ENCODE assay signal across 33 cellular contexts in the genomic region with DNA sequence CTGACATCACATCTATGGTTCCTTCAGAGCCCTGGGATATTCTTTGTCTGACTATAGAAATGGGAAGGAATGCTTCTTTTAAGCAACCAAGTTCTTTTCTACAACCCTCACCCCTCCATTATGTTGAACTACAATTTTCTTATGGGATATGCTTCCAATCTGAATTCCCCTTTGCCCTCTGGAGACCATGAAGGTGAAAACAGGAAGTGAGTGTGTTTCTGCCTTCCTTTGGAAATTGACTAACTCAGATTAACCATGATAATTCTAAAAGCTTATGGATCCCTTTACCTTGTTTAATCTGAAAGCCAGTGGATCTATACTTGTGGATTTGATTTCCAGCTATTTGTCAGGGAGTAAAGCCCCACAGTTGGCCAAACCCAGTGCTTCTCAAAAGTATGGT.
A peak's percentile ranks its signal among the peaks of the same experiment; 100 is the strongest.
DNase-seq lines count a peak whose midpoint lies in the region; ATAC-seq, FAIRE-seq and TF ChIP-seq lines count a peak whose summit lies in the region.
"Had no signal": no experiment of that assay in that cellular context is flagged by ENCODE, and none has a peak within 500 bp of the region (broad histone marks: within the 10 kb centered on the region; RNA-seq: fewer than 3 reads in every experiment).

No MANE protein-coding gene starts in this region.

- no peaks in the 10 kb centered on the region for H3K36me3 ChIP-seq in K562 (ENCODE audit: control insufficient read depth, insufficient read depth, low read length)
- no peaks in the 10 kb centered on the region for H3K36me3 ChIP-seq in bronchial epithelial cell (ENCODE audit: control insufficient read depth, insufficient read depth, low read length)
- H3K36me3 ChIP-seq in endothelial cell of umbilical vein (ENCODE audit: control insufficient read depth in 2 of 2, extremely low read depth in 1 of 2, insufficient read depth in 2 of 2, low read length in 2 of 2), result no peaks in the 10 kb centered on the region
- H3K36me3 ChIP-seq: BE2C; BLaER1; BLaER1 treated with 17β-estradiol and CSF1 and Interleukin-3, amounts not matched to agents 10 nM and 100 nM had no signal

- no peak overlapping the region for H3K4me3 ChIP-seq in K562
- H3K4me3 ChIP-seq in bronchial epithelial cell (ENCODE audit: low read depth, low read length), result no peak overlapping the region
- no peak overlapping the region for H3K4me3 ChIP-seq in endothelial cell of umbilical vein (replicated peaks in 1 of 3; ENCODE audit: insufficient read depth in 1 of 3, low read depth in 1 of 3, low read length in 3 of 3)
- H3K4me3 ChIP-seq: A549; BLaER1; BLaER1 treated with 17β-estradiol and CSF1 and Interleukin-3, amounts not matched to agents 10 nM and 100 nM had no signal

- BruUV-seq in K562 (replicated peaks; lab: Mats Ljungman, UMichigan) (no TSS peak), endothelial cell of umbilical vein (replicated peaks; lab: Mats Ljungman, UMichigan) (no TSS peak)

- TF ChIP-seq CTCF in K562 (IDR thresholded peaks at IDR 0.05 in 2 of 3, conservative IDR thresholded peaks at IDR 0.05 in 1 of 3; ENCODE audit: insufficient read depth in 2 of 3, low read depth in 1 of 3, low read length in 3 of 3) (no peak), bronchial epithelial cell (IDR thresholded peaks at IDR 0.05; ENCODE audit: insufficient read depth, low read length, severe bottlenecking) (no peak), endothelial cell of umbilical vein (IDR thresholded peaks at IDR 0.05; ENCODE audit: extremely low read depth in 1 of 2, insufficient read depth in 1 of 2, low read depth in 1 of 2, low read length in 2 of 2) (no peak)

- in situ Hi-C loops in K562 (cut with MboI), result no loop called here

- FAIRE-seq in K562 (lab: Jason Lieb, UNC) (no peak), bronchial epithelial cell (lab: Jason Lieb, UNC) (peak; percentile 50), endothelial cell of umbilical vein (lab: Jason Lieb, UNC) (no peak)
- FAIRE-seq: A204.1, A549, D721Med had no signal

- TF ChIP-seq POLR2A in K562 (conservative IDR thresholded peaks at IDR 0.05) (no peak), endothelial cell of umbilical vein (IDR thresholded peaks at IDR 0.05; ENCODE audit: low read depth, low read length) (no peak)

- H4K20me1 ChIP-seq in K562 (replicated peaks; ENCODE audit: control insufficient read depth, insufficient read depth, low read length), result no peaks in the 10 kb centered on the region
- H4K20me1 ChIP-seq in endothelial cell of umbilical vein (replicated peaks; ENCODE audit: control insufficient read depth, extremely low read depth, insufficient read depth, low read length), result no peaks in the 10 kb centered on the region
- H4K20me1 ChIP-seq: BLaER1; BLaER1 treated with 17β-estradiol and CSF1 and Interleukin-3, amounts not matched to agents 10 nM and 100 nM had no signal

- no peak overlapping the region for H3K9ac ChIP-seq in K562 (ENCODE audit: insufficient read depth in 1 of 2, low read depth in 2 of 2, low read length in 2 of 2)
- H3K9ac ChIP-seq in endothelial cell of umbilical vein (replicated peaks; ENCODE audit: extremely low read depth, insufficient read depth, low read length), result no peak overlapping the region
- H3K9ac ChIP-seq: BLaER1; BLaER1 treated with 17β-estradiol and CSF1 and Interleukin-3, amounts not matched to agents 10 nM and 100 nM had no signal

- H3K4me1 ChIP-seq in K562 (replicated peaks in 1 of 2; ENCODE audit: control insufficient read depth in 2 of 2, insufficient read depth in 2 of 2, low read length in 2 of 2) (no peaks in the 10 kb centered on the region), endothelial cell of umbilical vein (ENCODE audit: control insufficient read depth, extremely low read depth, insufficient read depth, low read length) (peaks cover 4% of the 10 kb centered on the region)
- H3K4me1 ChIP-seq: A549, BE2C, Caco-2 had no signal

- H2AFZ ChIP-seq in K562 (ENCODE audit: low read depth, low read length), result no peak overlapping the region
- no peak overlapping the region for H2AFZ ChIP-seq in endothelial cell of umbilical vein (ENCODE audit: low read depth, low read length)

- no peak for TF ChIP-seq EP300 in K562 (IDR thresholded peaks at IDR 0.05; ENCODE audit: low read length)

- POLR2A ChIA-PET in K562 (lab: Yijun Ruan, JAX), result interaction anchor here (0.6 kb wide), 1 partner anchor 68 kb away, joined by 3 read pairs; no protein-coding TSS in a partner anchor
- POLR2A ChIA-PET in endothelial cell of umbilical vein (lab: Charles Lee), result no interaction called here

- TF ChIP-seq RAD21 in K562 (CRISPR knock-in tag; conservative IDR thresholded peaks at IDR 0.05 in 1 of 2, IDR thresholded peaks at IDR 0.05 in 1 of 2), result no peak

- H3K4me2 ChIP-seq in K562 (ENCODE audit: insufficient read depth, low read length) (no peak overlapping the region), endothelial cell of umbilical vein (ENCODE audit: insufficient read depth, low read length) (no peak overlapping the region)
- H3K4me2 ChIP-seq: A549; BLaER1; BLaER1 treated with 17β-estradiol and CSF1 and Interleukin-3, amounts not matched to agents 10 nM and 100 nM had no signal

- DNase-seq in K562 (ENCODE audit: extremely low read depth in 1 of 4, low spot score in 3 of 4), result no peak
- DNase-seq in bronchial epithelial cell (ENCODE audit: low read depth), result no peak
- no peak for DNase-seq in endothelial cell of umbilical vein (ENCODE audit: low read depth, low spot score)
- no peak for DNase-seq in activated CD4-positive, alpha-beta T cell treated with anti-CD3 and anti-CD28 coated beads for 48 hours
- DNase-seq in NCI-H2081 treated with DMSO at 0.1 percent for 48 hours (lab: John Stamatoyannopoulos, UW), result no peak
- DNase-seq: 8988T; ACHN; AML-193; BE2C; C1 segment of cervical spinal cord; Caco-2; Calu3; CD4-positive, alpha-beta memory T cell; CD4-positive, alpha-beta T cell; CD4-positive, CD25-positive, alpha-beta regulatory T cell; CD8-positive, alpha-beta memory T cell; CD8-positive, alpha-beta T cell; COR-L47; DMS 273 treated with DMSO at 0.1 percent for 48 hours; DMS153; DMS53; DMS79; DMS79 treated with DMSO at 0.1 percent for 48 hours; DND-41; EL had no signal

- H3K9me3 ChIP-seq in K562 (replicated peaks; ENCODE audit: control insufficient read depth, insufficient read depth, low read depth, low read length) (no peaks in the 10 kb centered on the region), endothelial cell of umbilical vein (replicated peaks; ENCODE audit: control insufficient read depth, insufficient read depth, low read length) (no peaks in the 10 kb centered on the region)
- H3K9me3 ChIP-seq: A549, Caco-2 had no signal

- intact Hi-C loops in K562 (cut with micrococcal nuclease) (no loop called here), endothelial cell of umbilical vein (cut with micrococcal nuclease) (no loop called here)

- H3K27me3 ChIP-seq in K562 (ENCODE audit: control insufficient read depth in 2 of 2, insufficient read depth in 2 of 2, low read length in 2 of 2) (no peaks in the 10 kb centered on the region), bronchial epithelial cell (ENCODE audit: control insufficient read depth, insufficient read depth, low read length) (no peaks in the 10 kb centered on the region), endothelial cell of umbilical vein (ENCODE audit: control insufficient read depth in 2 of 2, insufficient read depth in 2 of 2, low read length in 2 of 2) (peaks cover under 1 to 2% of the 10 kb centered on the region in 2 experiments)
- H3K27me3 ChIP-seq: BLaER1; BLaER1 treated with 17β-estradiol and CSF1 and Interleukin-3, amounts not matched to agents 10 nM and 100 nM had no signal

- H3K9me1 ChIP-seq in K562 (ENCODE audit: control insufficient read depth, insufficient read depth, low read length), result no peaks in the 10 kb centered on the region
- no peaks in the 10 kb centered on the region for H3K9me1 ChIP-seq in endothelial cell of umbilical vein (replicated peaks; ENCODE audit: control insufficient read depth, extremely low read depth, insufficient read depth, low read length)

- ATAC-seq in K562 (no peak), GM21390 (IDR thresholded peaks at IDR 0.05; ENCODE audit: unreplicated experiment) (no peak)
- ATAC-seq: A549; CD8-positive, alpha-beta T cell had no signal

- dilution Hi-C loops in endothelial cell of umbilical vein (cut with MboI; ENCODE audit: extremely low pct_ligation_motif_present, low sequenced_read_pairs), result no loop called here

- H3K79me2 ChIP-seq in K562 (ENCODE audit: control insufficient read depth, insufficient read depth, low read length), result no peaks in the 10 kb centered on the region
- H3K79me2 ChIP-seq in endothelial cell of umbilical vein (ENCODE audit: control insufficient read depth, insufficient read depth, low read length), result no peaks in the 10 kb centered on the region

- H3K27ac ChIP-seq in K562 (ENCODE audit: extremely low read depth, low read depth, low read length) (no peak overlapping the region), endothelial cell of umbilical vein (ENCODE audit: insufficient read depth, low read depth, low read length) (no peak overlapping the region)
- H3K27ac ChIP-seq: 22Rv1; A549; BLaER1; BLaER1 treated with 17β-estradiol and CSF1 and Interleukin-3, amounts not matched to agents 10 nM and 100 nM; C4-2B had no signal

- CTCF ChIA-PET in K562 (lab: Yijun Ruan, JAX; ENCODE audit: low intra/inter-chr PET ratio) (no interaction called here), endothelial cell of umbilical vein (lab: Charles Lee) (interaction anchor here (1.6 kb wide), 1 partner anchor 10 kb away, joined by 4 read pairs; no protein-coding TSS in a partner anchor)

TF ChIP-seq in K562, 482 proteins besides CTCF, POLR2A, EP300 and RAD21:
- TF ChIP-seq TEAD2 (tag; IDR thresholded peaks at IDR 0.05) (no peak), SPI1 (IDR thresholded peaks at IDR 0.05; ENCODE audit: borderline replicate concordance, low read depth, low read length) (0 out of 2 replicates have a peak, but pooled peaks have one; percentile 6)

TF ChIP-seq in endothelial cell of umbilical vein, 7 proteins besides CTCF, POLR2A, EP300 and RAD21:
- TF ChIP-seq FOS (IDR thresholded peaks at IDR 0.05; ENCODE audit: borderline replicate concordance, insufficient read depth, low read length) (peak; percentile 9), EZH2 (IDR thresholded peaks at IDR 0.05; ENCODE audit: borderline replicate concordance, low read depth, low read length, severe bottlenecking) (no peak), POLR2AphosphoS5 (IDR thresholded peaks at IDR 0.05; ENCODE audit: insufficient read depth, low read depth, low read length) (no peak), JUN (IDR thresholded peaks at IDR 0.05; ENCODE audit: borderline replicate concordance, insufficient read depth, insufficient read length, low read depth) (no peak), GATA2 (IDR thresholded peaks at IDR 0.05; ENCODE audit: insufficient read depth, insufficient read length, low read depth, low read length) (peak; percentile 67), MYC (IDR thresholded peaks at IDR 0.05; ENCODE audit: low read depth, low read length) (no peak)
- TF ChIP-seq, protein P1, sequence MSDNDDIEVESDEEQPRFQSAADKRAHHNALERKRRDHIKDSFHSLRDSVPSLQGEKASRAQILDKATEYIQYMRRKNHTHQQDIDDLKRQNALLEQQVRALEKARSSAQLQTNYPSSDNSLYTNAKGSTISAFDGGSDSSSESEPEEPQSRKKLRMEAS (IDR thresholded peaks at IDR 0.05; ENCODE audit: insufficient read depth, insufficient read length), result no peak
